Comparison of ENCODE assay signal across 1 cellular context in genomic region chr6:83430606-83431544, GRCh38.
TF ChIP-seq lines count a peak whose summit lies in the region.

Gene ME1 (minus strand): TSS chr6:83431051. CDS start chr6:83430954, 97 bp downstream.

TF ChIP-seq in K562, 482 proteins besides CTCF, POLR2A, EP300 and RAD21 (continued from another document and continues in another):
- TF ChIP-seq RBBP5 (IDR thresholded peaks at IDR 0.05; ENCODE audit: borderline replicate concordance, insufficient read depth, low read length, poor library complexity, severe bottlenecking) (peak; percentile 69), PKNOX1 (IDR thresholded peaks at IDR 0.05) (peak; percentile 14; the same call in 1 of the 2 replicates), SLC30A9 (CRISPR knock-in tag; IDR thresholded peaks at IDR 0.05) (no peak), MTA3 (IDR thresholded peaks at IDR 0.05; ENCODE audit: borderline replicate concordance) (peak; percentile 61; the same call in 1 of the 2 replicates), ZBTB7A (IDR thresholded peaks at IDR 0.05; ENCODE audit: borderline replicate concordance, control insufficient read depth, low read depth, low read length) (peak; percentile 82), IRF9 (tag; IDR thresholded peaks at IDR 0.05) (no peak), CUX1 (CRISPR knock-in tag; IDR thresholded peaks at IDR 0.05) (no peak), E2F3 (CRISPR knock-in tag; IDR thresholded peaks at IDR 0.05) (no peak), MCM5 (IDR thresholded peaks at IDR 0.05; ENCODE audit: low read depth) (no peak), ZKSCAN1 (IDR thresholded peaks at IDR 0.05; ENCODE audit: low read depth, low read length) (no peak), CBX2 (IDR thresholded peaks at IDR 0.05; ENCODE audit: insufficient read depth, low read length, poor library complexity, severe bottlenecking) (no peak), CREB5 (CRISPR knock-in tag; IDR thresholded peaks at IDR 0.05) (no peak), TFAM (CRISPR knock-in tag; conservative IDR thresholded peaks at IDR 0.05) (no peak), KAT7 (CRISPR knock-in tag; IDR thresholded peaks at IDR 0.05; ENCODE audit: borderline replicate concordance) (no peak), SP2 (IDR thresholded peaks at IDR 0.05; ENCODE audit: extremely low read depth, low read depth, low read length, poor library complexity, severe bottlenecking) (no peak), CCAR2 (IDR thresholded peaks at IDR 0.05; ENCODE audit: low read depth, low read length) (no peak), JUN (IDR thresholded peaks at IDR 0.05; ENCODE audit: borderline replicate concordance, low read depth, low read length) (peak; percentile 12; the same call in 1 of the 2 replicates), JUN (CRISPR knock-in tag; IDR thresholded peaks at IDR 0.05; ENCODE audit: borderline replicate concordance) (no peak), POLR3G (IDR thresholded peaks at IDR 0.05; ENCODE audit: extremely low read depth, insufficient read length, insufficient replicate concordance) (no peak), ZNF274 (IDR thresholded peaks at IDR 0.05; ENCODE audit: borderline replicate concordance, low read depth, low read length) (no peak), YBX1 (IDR thresholded peaks at IDR 0.05) (no peak), ATF7 (IDR thresholded peaks at IDR 0.05) (peak; percentile 57), IFI16 (CRISPR knock-in tag; IDR thresholded peaks at IDR 0.05) (no peak), PHTF2 (CRISPR knock-in tag; IDR thresholded peaks at IDR 0.05) (no peak), BRD4 (IDR thresholded peaks at IDR 0.05) (peak; percentile 68; the same call in 1 of the 2 replicates), SNIP1 (IDR thresholded peaks at IDR 0.05; ENCODE audit: low read depth) (no peak), SNAPC5 (CRISPR knock-in tag; IDR thresholded peaks at IDR 0.05) (no peak), MAFG (tag; conservative IDR thresholded peaks at IDR 0.05) (peak; percentile 98), PHB2 (IDR thresholded peaks at IDR 0.05; ENCODE audit: low read depth) (no peak), ZBTB11 (CRISPR knock-in tag; IDR thresholded peaks at IDR 0.05) (0 out of 6 replicates have a peak, but pooled peaks of 1 of the 3 experiments have one; percentile 30), THRB (CRISPR knock-in tag; conservative IDR thresholded peaks at IDR 0.05) (no peak), HDAC8 (tag; IDR thresholded peaks at IDR 0.05) (0 out of 2 replicates have a peak, but pooled peaks have one; percentile 12), XRCC3 (IDR thresholded peaks at IDR 0.05) (no peak), STAT5B (CRISPR knock-in tag; IDR thresholded peaks at IDR 0.05) (no peak), ETS2 (tag; IDR thresholded peaks at IDR 0.05; ENCODE audit: borderline replicate concordance, poor library complexity, severe bottlenecking) (no peak), POLR2AphosphoS2 (IDR thresholded peaks at IDR 0.05; ENCODE audit: low read length) (no peak), OTX1 (CRISPR knock-in tag; IDR thresholded peaks at IDR 0.05) (no peak), KDM1A (IDR thresholded peaks at IDR 0.05) (peak; percentile 20 to 28; a peak in 2 of 4 replicates), STAT6 (CRISPR knock-in tag; IDR thresholded peaks at IDR 0.05) (no peak), TRIM25 (IDR thresholded peaks at IDR 0.05; ENCODE audit: borderline replicate concordance) (no peak), CREB3L1 (IDR thresholded peaks at IDR 0.05; ENCODE audit: borderline replicate concordance, low read depth) (no peak)
